Comparison of ENCODE assay signal across 8 cellular contexts in the genomic region with DNA sequence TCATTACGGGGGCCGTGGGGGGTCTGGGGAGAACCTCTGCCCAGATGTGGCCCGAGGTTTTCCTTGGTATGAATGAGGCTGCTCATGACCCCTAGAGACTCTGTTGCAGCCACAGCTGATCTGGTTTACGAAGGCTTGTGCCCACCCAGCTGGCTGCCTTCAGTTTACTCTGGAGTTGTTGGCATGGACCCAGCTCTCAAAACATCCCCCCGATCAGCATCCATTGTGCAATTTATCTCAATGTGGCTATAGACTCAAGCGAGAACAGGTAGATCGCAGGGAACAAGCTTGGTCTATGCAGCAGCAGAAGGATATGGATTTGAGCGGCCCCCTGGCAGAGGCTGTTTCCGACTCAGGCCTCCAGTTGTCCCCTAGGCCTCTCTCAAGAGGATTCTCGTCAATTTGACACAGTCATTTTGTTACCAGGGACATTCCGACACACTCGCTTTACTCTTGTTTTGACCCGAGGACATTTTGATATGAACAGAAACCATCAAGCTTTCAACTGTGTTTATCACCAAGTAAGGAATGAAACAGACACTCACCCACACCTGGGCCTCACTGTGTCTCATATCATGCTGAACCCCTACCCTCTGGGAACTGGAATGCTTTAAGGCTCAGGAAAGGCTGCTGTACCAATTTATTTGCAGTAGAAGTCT.
DNase-seq lines count a peak whose midpoint lies in the region; ATAC-seq, FAIRE-seq and TF ChIP-seq lines count a peak whose summit lies in the region.

No MANE protein-coding gene starts in this region.

- TF ChIP-seq POLR2A in GM12878 (IDR thresholded peaks at IDR 0.05; ENCODE audit: low read depth, low read length) (no peak), HepG2 (IDR thresholded peaks at IDR 0.05; ENCODE audit: insufficient read depth in 1 of 2, low read depth in 2 of 2, low read length in 2 of 2) (no peak)

- TF ChIP-seq RAD21 in GM12878 (IDR thresholded peaks at IDR 0.05; ENCODE audit: insufficient read depth, low read depth, low read length) (no peak), HepG2 (CRISPR knock-in tag; IDR thresholded peaks at IDR 0.05) (no peak)

- no peaks in the 10 kb centered on the region for H4K20me1 ChIP-seq in GM12878 (ENCODE audit: control insufficient read depth, insufficient read depth)
- H4K20me1 ChIP-seq in HepG2 (ENCODE audit: insufficient read depth, low read length), result no peaks in the 10 kb centered on the region

- peak overlapping the region; percentile 69 for H3K9ac ChIP-seq in GM12878 (ENCODE audit: control insufficient read depth, insufficient read depth, low read length)
- H3K9ac ChIP-seq in HepG2 (ENCODE audit: insufficient read depth, low read depth, low read length), result no peak overlapping the region

- H3K4me3 ChIP-seq in GM12878, result no peak overlapping the region
- no peak overlapping the region for H3K4me3 ChIP-seq in HepG2 (replicated peaks in 1 of 3; ENCODE audit: insufficient read depth in 1 of 3, low read depth in 2 of 3, low read length in 3 of 3)
- H3K4me3 ChIP-seq in right cardiac atrium (ENCODE audit: low read length), result no peak overlapping the region

- WGBS in GM12878 (ENCODE audit: insufficient coverage, insufficient replicate concordance, low lambda C conversion rate, missing lambda C conversion rate), result 1% methylated on average over 13 of the region's 13 CpGs
- WGBS in HepG2 (ENCODE audit: low lambda C conversion rate), result 26% methylated on average over 8 of the region's 13 CpGs
- 83% methylated on average over 13 of the region's 13 CpGs for WGBS in right cardiac atrium

- peak in 1 of 2 experiments; percentile 80; a peak in 2 of 4 replicates for TF ChIP-seq EP300 in GM12878 (IDR thresholded peaks at IDR 0.05; ENCODE audit: borderline replicate concordance in 1 of 2, control insufficient read depth in 1 of 2, low read depth in 2 of 2, low read length in 2 of 2)
- no peak for TF ChIP-seq EP300 in HepG2 (IDR thresholded peaks at IDR 0.05; ENCODE audit: low read depth in 2 of 2, low read length in 2 of 2)
- TF ChIP-seq EP300 in HepG2 (CRISPR knock-in tag; IDR thresholded peaks at IDR 0.05; ENCODE audit: borderline replicate concordance), result no peak

- intact Hi-C loops in GM12878 (cut with micrococcal nuclease; ENCODE audit: unreplicated experiment), result loop anchor here (1.0 to 10.0 kb wide), 4 partner anchors 11 to 471 kb away; a partner anchor contains a TSS
- intact Hi-C loops in HepG2 (cut with micrococcal nuclease; ENCODE audit: unreplicated experiment), result no loop called here
- intact Hi-C loops in right cardiac atrium (cut with DNase I), result no loop called here

- POLR2A ChIA-PET in GM12878 (lab: Charles Lee) (interaction anchor here (0.6 to 2.9 kb wide), 8 partner anchors 11 to 462 kb away, joined by 3 to 21 read pairs (median 4); a partner anchor contains a TSS), HepG2 (lab: Yijun Ruan, JAX) (no interaction called here)

- no peaks in the 10 kb centered on the region for H3K27me3 ChIP-seq in GM12878 (replicated peaks in 1 of 2; ENCODE audit: control insufficient read depth in 2 of 2, insufficient read depth in 2 of 2, low read length in 1 of 2)
- peaks cover 4% of the 10 kb centered on the region for H3K27me3 ChIP-seq in foreskin keratinocyte
- H3K27me3 ChIP-seq in HepG2 (ENCODE audit: control insufficient read depth in 1 of 2, insufficient read depth in 2 of 2, low read length in 2 of 2), result peaks cover 1 to 10% of the 10 kb centered on the region in 2 experiments; a peak in 2 of 5 replicates
- H3K27me3 ChIP-seq in right cardiac atrium (ENCODE audit: control insufficient read depth, insufficient read depth), result no peaks in the 10 kb centered on the region

- CTCF ChIA-PET in GM12878 (lab: Yijun Ruan, JAX), result interaction anchor here (0.8 to 8.4 kb wide), 7 partner anchors 8 to 229 kb away, joined by 3 to 92 read pairs (median 6); no protein-coding TSS in a partner anchor
- CTCF ChIA-PET in HepG2 (lab: Yijun Ruan, JAX; ENCODE audit: low intra/inter-chr PET ratio, low total read pairs), result no interaction called here

- TF ChIP-seq CTCF in GM12878 (IDR thresholded peaks at IDR 0.05 in 2 of 3, conservative IDR thresholded peaks at IDR 0.05 in 1 of 3; ENCODE audit: control insufficient read depth in 2 of 3, extremely low read depth in 1 of 3, insufficient read depth in 1 of 3, low read depth in 3 of 3, low read length in 3 of 3) (no peak), foreskin keratinocyte (conservative IDR thresholded peaks at IDR 0.05) (no peak), HepG2 (CRISPR knock-in tag; IDR thresholded peaks at IDR 0.05) (no peak)

- H3K27ac ChIP-seq in GM12878 (ENCODE audit: control insufficient read depth, insufficient read depth), result peak overlapping the region; percentile 86
- no peak overlapping the region for H3K27ac ChIP-seq in foreskin keratinocyte
- no peak overlapping the region for H3K27ac ChIP-seq in HepG2 (ENCODE audit: extremely low read length, insufficient read depth, low read length)
- H3K27ac ChIP-seq in right cardiac atrium (ENCODE audit: low read length), result no peak overlapping the region
- no peak overlapping the region for H3K27ac ChIP-seq in caudate nucleus (ENCODE audit: low read depth, low read length)

- RAD21 ChIA-PET in GM12878 (lab: Charles Lee; ENCODE audit: unreplicated experiment), result interaction anchor here (0.7 to 6.7 kb wide), 8 partner anchors 12 to 386 kb away, joined by 3 to 60 read pairs (median 8); no protein-coding TSS in a partner anchor

- no peaks in the 10 kb centered on the region for H3K79me2 ChIP-seq in GM12878 (ENCODE audit: control insufficient read depth, insufficient read depth, low read length)
- H3K79me2 ChIP-seq in HepG2 (ENCODE audit: insufficient read depth, low read length), result no peaks in the 10 kb centered on the region

- SMC1A ChIA-PET in GM12878 (lab: Charles Lee; ENCODE audit: uncharacterized antibody, unreplicated experiment), result interaction anchor here (0.9 to 9.9 kb wide), 19 partner anchors 9 to 250 kb away, joined by 3 to 91 read pairs (median 4); no protein-coding TSS in a partner anchor

- peak; percentile 82 for FAIRE-seq in GM12878 (lab: Jason Lieb, UNC)
- no peak for FAIRE-seq in HepG2 (lab: Jason Lieb, UNC)

- peaks cover 4% of the 10 kb centered on the region; the same call in 2 of the 3 replicates for H3K9me3 ChIP-seq in GM12878 (replicated peaks; ENCODE audit: control insufficient read depth, insufficient read depth, low read length)
- H3K9me3 ChIP-seq in HepG2 (ENCODE audit: low read length), result no peaks in the 10 kb centered on the region
- H3K9me3 ChIP-seq in right cardiac atrium (ENCODE audit: control insufficient read depth, low read length), result no peaks in the 10 kb centered on the region

- H3K4me1 ChIP-seq in GM12878 (ENCODE audit: control insufficient read depth, insufficient read depth, low read length) (peaks cover 65% of the 10 kb centered on the region), foreskin keratinocyte (peaks cover 13% of the 10 kb centered on the region), HepG2 (ENCODE audit: insufficient read depth, low read length) (no peaks in the 10 kb centered on the region), right cardiac atrium (ENCODE audit: control insufficient read depth, insufficient read depth, low read length) (no peaks in the 10 kb centered on the region)

- no peaks in the 10 kb centered on the region for H3K36me3 ChIP-seq in GM12878 (ENCODE audit: control insufficient read depth in 2 of 2, insufficient read depth in 2 of 2, low read length in 1 of 2)
- H3K36me3 ChIP-seq in HepG2 (replicated peaks in 1 of 2; ENCODE audit: control insufficient read depth in 1 of 2, insufficient read depth in 2 of 2, low read length in 2 of 2), result no peaks in the 10 kb centered on the region

- BruUV-seq in GM12878 (replicated peaks; lab: Mats Ljungman, UMichigan) (no TSS peak), HepG2 (replicated peaks; lab: Mats Ljungman, UMichigan) (no TSS peak)

- H2AFZ ChIP-seq in GM12878 (ENCODE audit: control insufficient read depth, low read depth, low read length) (peak overlapping the region; percentile 68), HepG2 (ENCODE audit: low read length) (no peak overlapping the region)

- H3K4me2 ChIP-seq in GM12878 (ENCODE audit: control insufficient read depth, insufficient read depth) (peak overlapping the region; percentile 68), HepG2 (ENCODE audit: low read depth, low read length) (no peak overlapping the region)

- in situ Hi-C loops in GM12878 (cut with MboI) (no loop called here), HepG2 (cut with HindIII; ENCODE audit: extremely low pct_ligation_motif_present, low pct_unique_long_range_greater_than_20kb) (no loop called here)

- DNase-seq in GM12878 (ENCODE audit: low read depth, low spot score) (peak; percentile 87), foreskin keratinocyte (no peak), HepG2 (ENCODE audit: low spot score) (no peak), right cardiac atrium (no peak), caudate nucleus (lab: John Stamatoyannopoulos, UW) (no peak)

- ATAC-seq in GM18498 (IDR thresholded peaks at IDR 0.05; ENCODE audit: unreplicated experiment), result peak; percentile 55
- ATAC-seq in GM19397 (IDR thresholded peaks at IDR 0.05; ENCODE audit: unreplicated experiment), result peak; percentile 56
- ATAC-seq in HG03103 (IDR thresholded peaks at IDR 0.05; ENCODE audit: low read depth, unreplicated experiment), result peak; percentile 55
- peak; percentile 78 for ATAC-seq in GM12878
- ATAC-seq in foreskin keratinocyte, result no peak
- no peak for ATAC-seq in HepG2
- no peak for ATAC-seq in right cardiac atrium

TF ChIP-seq in GM12878, 131 proteins besides CTCF, POLR2A, EP300 and RAD21 (continues in another document):
- TF ChIP-seq NBN (IDR thresholded peaks at IDR 0.05), result no peak

TF ChIP-seq in HepG2, 621 proteins besides CTCF, POLR2A, EP300 and RAD21 (continues in another document):
- no peak for TF ChIP-seq ZMYM2 (CRISPR knock-in tag; IDR thresholded peaks at IDR 0.05)
- TF ChIP-seq, protein P1, sequence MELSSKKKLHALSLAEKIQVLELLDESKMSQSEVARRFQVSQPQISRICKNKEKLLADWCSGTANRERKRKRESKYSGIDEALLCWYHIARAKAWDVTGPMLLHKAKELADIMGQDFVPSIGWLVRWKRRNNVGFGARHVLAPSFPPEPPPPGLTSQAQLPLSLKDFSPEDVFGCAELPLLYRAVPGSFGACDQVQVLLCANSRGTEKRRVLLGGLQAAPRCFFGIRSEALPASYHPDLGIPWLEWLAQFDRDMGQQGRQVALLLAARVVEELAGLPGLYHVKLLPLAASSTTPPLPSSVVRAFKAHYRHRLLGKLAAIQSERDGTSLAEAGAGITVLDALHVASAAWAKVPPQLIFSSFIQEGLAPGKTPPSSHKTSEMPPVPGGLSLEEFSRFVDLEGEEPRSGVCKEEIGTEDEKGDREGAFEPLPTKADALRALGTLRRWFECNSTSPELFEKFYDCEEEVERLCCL (CRISPR knock-in tag; IDR thresholded peaks at IDR 0.05; ENCODE audit: borderline replicate concordance), result no peak
- no peak for TF ChIP-seq MTA1 (CRISPR knock-in tag; IDR thresholded peaks at IDR 0.05; ENCODE audit: borderline replicate concordance)
- TF ChIP-seq ZNF292 (CRISPR knock-in tag; IDR thresholded peaks at IDR 0.05; ENCODE audit: borderline replicate concordance, low read depth), result no peak
- no peak for TF ChIP-seq ZNF383 (CRISPR knock-in tag; IDR thresholded peaks at IDR 0.05; ENCODE audit: borderline replicate concordance)
- no peak for TF ChIP-seq FOXO1 (CRISPR knock-in tag; IDR thresholded peaks at IDR 0.05)
- TF ChIP-seq ZNF3 (CRISPR knock-in tag; IDR thresholded peaks at IDR 0.05), result no peak
- TF ChIP-seq ZNF720 (CRISPR knock-in tag; IDR thresholded peaks at IDR 0.05), result no peak

Comparison
In these comparisons a context has a peak if more than half of its experiments do, and no peak if none do; other contexts are left out.
1. ATAC-seq: peak in GM18498 (single experiment), GM19397 (single experiment), HG03103 (single experiment) and GM12878 (single experiment); none in foreskin keratinocyte (single experiment), HepG2 (single experiment) and right cardiac atrium (0 of 2).